Comparison of ENCODE assay signal across 1 cellular context in genomic region chrX:129524250-129524850, GRCh38.
TF ChIP-seq lines count a peak whose summit lies in the region.

No MANE protein-coding gene starts in this region.

TF ChIP-seq in liver, 16 proteins besides CTCF, POLR2A, EP300 and RAD21 (continued from another document):
- TF ChIP-seq ZBTB33 (IDR thresholded peaks at IDR 0.05): no peak
